ENCODE assay signal across 28 cellular contexts in genomic region chr6:12968839-12969558, GRCh38.
"Had no signal": no experiment of that assay in that cellular context is flagged by ENCODE, and none has a peak within 500 bp of the region (broad histone marks: within the 10 kb centered on the region; RNA-seq: fewer than 3 reads in every experiment).

No MANE protein-coding gene starts in this region.

- H3K27ac Mint-ChIP-seq: activated B cell treated with CpG ODN at 0.5 μM for 24 hours; activated CD8-positive, alpha-beta memory T cell treated with anti-CD3 and anti-CD28 coated beads, Interleukin-2, amount 10 ng/mL, durations not matched to agents 7 days and 5 days; activated CD8-positive, alpha-beta T cell treated with anti-CD3 and anti-CD28 coated beads, Interleukin-2, amount 10 ng/mL, durations not matched to agents 7 days and 5 days; activated naive CD8-positive, alpha-beta T cell treated with anti-CD3 and anti-CD28 coated beads for 36 hours; naive thymus-derived CD4-positive, alpha-beta T cell; stimulated activated naive B cell treated with anti-CD40 and anti-IgM and Interleukin-4, amounts not matched to agents 10 μg/mL and 1 μg/mL and 100 μg/mL, for 72 hours; T-helper 2 cell treated with Interferon-gamma antibody and Interleukin-4, amounts not matched to agents 5 μg/mL and 100 μg/mL, for 36 hours had no signal

- H3K4me3 ChIP-seq: adrenal gland, esophagus squamous epithelium, psoas muscle, right atrium auricular region, stomach, transverse colon had no signal

- H3K27me3 ChIP-seq: adrenal gland, brain microvascular endothelial cell, right atrium auricular region, stomach, transverse colon had no signal

- H3K4me1 ChIP-seq: adrenal gland, esophagus squamous epithelium, parathyroid adenoma, psoas muscle, right atrium auricular region, transverse colon had no signal

- H3K9me3 ChIP-seq: adrenal gland, esophagus squamous epithelium, psoas muscle, right atrium auricular region, stomach, transverse colon had no signal

- H3K36me3 Mint-ChIP-seq: activated CD8-positive, alpha-beta memory T cell treated with anti-CD3 and anti-CD28 coated beads, Interleukin-2, amount 10 ng/mL, durations not matched to agents 7 days and 5 days; activated naive CD8-positive, alpha-beta T cell treated with anti-CD3 and anti-CD28 coated beads for 36 hours; naive thymus-derived CD4-positive, alpha-beta T cell; stimulated activated naive B cell treated with anti-CD40 and anti-IgM and Interleukin-4, amounts not matched to agents 10 μg/mL and 1 μg/mL and 100 μg/mL, for 72 hours had no signal

- DNase-seq: activated B cell treated with CpG ODN at 0.5 μM for 24 hours; activated CD8-positive, alpha-beta memory T cell treated with anti-CD3 and anti-CD28 coated beads, Interleukin-2, amount 10 ng/mL, durations not matched to agents 7 days and 5 days; activated CD8-positive, alpha-beta T cell treated with anti-CD3 and anti-CD28 coated beads, Interleukin-2, amount 10 ng/mL, durations not matched to agents 7 days and 5 days; activated naive CD4-positive, alpha-beta T cell; activated naive CD8-positive, alpha-beta T cell treated with anti-CD3 and anti-CD28 coated beads for 36 hours; activated T-cell treated with anti-CD3 and anti-CD28 coated beads, Interleukin-2, amount 50 U/mL, for 48 hours; adrenal gland; aorta; brain microvascular endothelial cell; central memory CD4-positive, alpha-beta T cell; effector CD8-positive, alpha-beta T cell; esophagus squamous epithelium; left ventricle myocardium superior; midbrain; naive thymus-derived CD4-positive, alpha-beta T cell; nucleus accumbens; psoas muscle; stimulated activated CD4-positive, alpha-beta T cell treated with anti-CD3 and anti-CD28 coated beads, Interleukin-15, amount 100 ng/mL, for 24 hours; stimulated activated CD4-positive, alpha-beta T cell treated with anti-CD3 and anti-CD28 coated beads, Interleukin-2, amount 100 ng/mL, for 24 hours; stimulated activated naive B cell treated with anti-CD40 and anti-IgM and Interleukin-4, amounts not matched to agents 10 μg/mL and 1 μg/mL and 100 μg/mL, for 72 hours; stomach; T-helper 1 cell; transverse colon had no signal

- H3K27ac ChIP-seq: adrenal gland, brain microvascular endothelial cell, epithelial cell of prostate, esophagus squamous epithelium, parathyroid adenoma, psoas muscle, stomach, transverse colon had no signal

- ATAC-seq: activated CD8-positive, alpha-beta memory T cell treated with anti-CD3 and anti-CD28 coated beads, Interleukin-2, amount 10 ng/mL, durations not matched to agents 7 days and 5 days; activated CD8-positive, alpha-beta T cell treated with anti-CD3 and anti-CD28 coated beads, Interleukin-2, amount 10 ng/mL, durations not matched to agents 7 days and 5 days; left ventricle myocardium superior; naive thymus-derived CD4-positive, alpha-beta T cell; psoas muscle; stimulated activated naive B cell treated with anti-CD40 and anti-IgM and Interleukin-4, amounts not matched to agents 10 μg/mL and 1 μg/mL and 100 μg/mL, for 72 hours had no signal

- H3K36me3 ChIP-seq: adrenal gland, brain microvascular endothelial cell, esophagus squamous epithelium, right atrium auricular region, stomach, transverse colon had no signal

- H3K4me3 Mint-ChIP-seq: activated B cell treated with CpG ODN at 0.5 μM for 24 hours; activated CD8-positive, alpha-beta memory T cell treated with anti-CD3 and anti-CD28 coated beads, Interleukin-2, amount 10 ng/mL, durations not matched to agents 7 days and 5 days; activated CD8-positive, alpha-beta T cell treated with anti-CD3 and anti-CD28 coated beads, Interleukin-2, amount 10 ng/mL, durations not matched to agents 7 days and 5 days; activated naive CD8-positive, alpha-beta T cell treated with anti-CD3 and anti-CD28 coated beads for 36 hours; naive thymus-derived CD4-positive, alpha-beta T cell; neural crest cell; stimulated activated naive B cell treated with anti-CD40 and anti-IgM and Interleukin-4, amounts not matched to agents 10 μg/mL and 1 μg/mL and 100 μg/mL, for 72 hours; T-helper 2 cell treated with Interferon-gamma antibody and Interleukin-4, amounts not matched to agents 5 μg/mL and 100 μg/mL, for 36 hours had no signal

- H3K4me1 Mint-ChIP-seq: activated B cell treated with CpG ODN at 0.5 μM for 24 hours; activated CD8-positive, alpha-beta memory T cell treated with anti-CD3 and anti-CD28 coated beads, Interleukin-2, amount 10 ng/mL, durations not matched to agents 7 days and 5 days; activated naive CD8-positive, alpha-beta T cell treated with anti-CD3 and anti-CD28 coated beads for 36 hours; naive thymus-derived CD4-positive, alpha-beta T cell had no signal

- H3K9me3 Mint-ChIP-seq: activated B cell treated with CpG ODN at 0.5 μM for 24 hours; activated naive CD8-positive, alpha-beta T cell treated with anti-CD3 and anti-CD28 coated beads for 36 hours; neural crest cell; stimulated activated naive B cell treated with anti-CD40 and anti-IgM and Interleukin-4, amounts not matched to agents 10 μg/mL and 1 μg/mL and 100 μg/mL, for 72 hours; T-helper 2 cell treated with Interferon-gamma antibody and Interleukin-4, amounts not matched to agents 5 μg/mL and 100 μg/mL, for 36 hours had no signal
